Comparison of ENCODE assay signal across 8 cellular contexts in the genomic region with DNA sequence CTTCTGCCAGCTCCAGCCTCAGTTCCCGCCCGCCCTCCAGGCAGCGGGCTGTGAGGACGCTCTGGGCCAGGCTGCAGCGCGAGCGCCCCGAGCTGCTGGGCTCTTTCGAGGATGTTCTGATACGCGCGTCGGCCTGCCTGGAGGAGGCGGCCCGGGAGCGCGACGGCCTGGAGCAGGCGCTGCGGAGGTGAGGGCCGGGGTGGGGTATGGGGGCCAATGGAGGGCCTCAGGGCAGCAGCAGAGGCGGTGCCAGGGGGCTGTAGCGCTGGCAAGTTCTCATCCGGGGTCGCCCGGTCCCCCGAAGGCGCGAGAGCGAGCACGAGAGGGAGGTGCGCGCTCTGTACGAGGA. TPM values are rescaled to one million over a fixed set of nuclear protein-coding genes. Genes with fewer than 3 reads are reported as not detected.
DNase-seq lines count a peak whose midpoint lies in the region; ATAC-seq and TF ChIP-seq lines count a peak whose summit lies in the region.

No MANE protein-coding gene starts in this region.

- H3K36me3 Mint-ChIP-seq in activated CD4-positive, alpha-beta T cell treated with anti-CD3 and anti-CD28 coated beads, Interleukin-2, amount 10 ng/mL, durations not matched to agents 24 days and 14 days (ENCODE audit: low read depth), result peaks cover 4% of the 10 kb centered on the region
- H3K36me3 Mint-ChIP-seq in activated CD4-positive, alpha-beta T cell treated with anti-CD3 and anti-CD28 coated beads for 36 hours (ENCODE audit: low read depth), result peaks cover 3% of the 10 kb centered on the region

- in situ Hi-C loops in astrocyte of the spinal cord (cut with HindIII; ENCODE audit: low sequenced_read_pairs), result no loop called here
- in situ Hi-C loops in GM13977 (cut with MboI; ENCODE audit: low pct_unique_long_range_greater_than_20kb, low sequenced_read_pairs, unreplicated experiment), result no loop called here

- intact Hi-C loops in activated CD4-positive, alpha-beta T cell treated with anti-CD3 and anti-CD28 coated beads, Interleukin-2, amount 10 ng/mL, durations not matched to agents 24 days and 14 days (cut with micrococcal nuclease), result no loop called here
- intact Hi-C loops in activated CD4-positive, alpha-beta T cell treated with anti-CD3 and anti-CD28 coated beads for 36 hours (cut with DNase I, micrococcal nuclease), result loop anchor here in 1 of 2 experiments (1.0 to 5.0 kb wide), 2 partner anchors 10 to 432 kb away; no protein-coding TSS in a partner anchor
- intact Hi-C loops in lower lobe of right lung (cut with DNase I) (no loop called here), tibial artery (cut with DNase I; ENCODE audit: low total_unique reads) (no loop called here)

- H3K36me3 ChIP-seq in lower lobe of right lung (peaks cover 8% of the 10 kb centered on the region), tibial artery (peaks cover 10 to 11% (median 11%) of the 10 kb centered on the region in 3 donors)

- peak overlapping the region; percentile 86 for H3K27ac ChIP-seq in lower lobe of right lung
- peak overlapping the region in 1 of 2 donors; percentile 41 for H3K27ac ChIP-seq in tibial artery

- no peaks in the 10 kb centered on the region for H3K9me3 Mint-ChIP-seq in activated CD4-positive, alpha-beta T cell treated with anti-CD3 and anti-CD28 coated beads, Interleukin-2, amount 10 ng/mL, durations not matched to agents 24 days and 14 days
- no peaks in the 10 kb centered on the region for H3K9me3 Mint-ChIP-seq in activated CD4-positive, alpha-beta T cell treated with anti-CD3 and anti-CD28 coated beads for 36 hours (ENCODE audit: low read depth)

- H3K9me3 ChIP-seq in lower lobe of right lung (no peaks in the 10 kb centered on the region), tibial artery (no peaks in the 10 kb centered on the region)

- TF ChIP-seq CTCF in astrocyte of the spinal cord (IDR thresholded peaks at IDR 0.05; ENCODE audit: low read depth, low read length) (no peak), lower lobe of right lung (IDR thresholded peaks at IDR 0.05) (no peak), tibial artery (IDR thresholded peaks at IDR 0.05) (no peak), GM13977 (IDR thresholded peaks at IDR 0.05; ENCODE audit: extremely low read depth, insufficient read depth, missing control alignments) (no peak)

- CTCF ChIA-PET in activated CD4-positive, alpha-beta T cell treated with anti-CD3 and anti-CD28 coated beads for 36 hours (lab: Charles Lee), result interaction anchor here (1.6 kb wide), 1 partner anchor 11 kb away, joined by 5 read pairs; no protein-coding TSS in a partner anchor

- H3K4me1 ChIP-seq in lower lobe of right lung (peaks cover 86% of the 10 kb centered on the region), tibial artery (peaks cover 0 to 88% (median 67%) of the 10 kb centered on the region in 4 donors)

- H3K27me3 ChIP-seq in lower lobe of right lung (ENCODE audit: low read depth), result no peaks in the 10 kb centered on the region
- peaks cover 0 to 71% of the 10 kb centered on the region in 2 donors for H3K27me3 ChIP-seq in tibial artery

- H3K4me1 Mint-ChIP-seq in activated CD4-positive, alpha-beta T cell treated with anti-CD3 and anti-CD28 coated beads, Interleukin-2, amount 10 ng/mL, durations not matched to agents 24 days and 14 days, result peaks cover 32% of the 10 kb centered on the region
- peaks cover 38% of the 10 kb centered on the region for H3K4me1 Mint-ChIP-seq in activated CD4-positive, alpha-beta T cell treated with anti-CD3 and anti-CD28 coated beads for 36 hours

- no peak for ATAC-seq in activated CD4-positive, alpha-beta T cell treated with anti-CD3 and anti-CD28 coated beads for 36 hours
- ATAC-seq in lower lobe of right lung, result no peak
- no peak for ATAC-seq in GM19023 (IDR thresholded peaks at IDR 0.05; ENCODE audit: unreplicated experiment)

- POLR2A ChIA-PET in activated CD4-positive, alpha-beta T cell treated with anti-CD3 and anti-CD28 coated beads for 36 hours (lab: Charles Lee), result interaction anchor here (0.9 kb wide), 1 partner anchor 9 kb away, joined by 3 read pairs; no protein-coding TSS in a partner anchor

- no peak overlapping the region for H3K27ac Mint-ChIP-seq in activated CD4-positive, alpha-beta T cell treated with anti-CD3 and anti-CD28 coated beads, Interleukin-2, amount 10 ng/mL, durations not matched to agents 24 days and 14 days
- no peak overlapping the region for H3K27ac Mint-ChIP-seq in activated CD4-positive, alpha-beta T cell treated with anti-CD3 and anti-CD28 coated beads for 36 hours

- H3K4me3 Mint-ChIP-seq in activated CD4-positive, alpha-beta T cell treated with anti-CD3 and anti-CD28 coated beads, Interleukin-2, amount 10 ng/mL, durations not matched to agents 24 days and 14 days, result peak overlapping the region; percentile 55
- H3K4me3 Mint-ChIP-seq in activated CD4-positive, alpha-beta T cell treated with anti-CD3 and anti-CD28 coated beads for 36 hours, result no peak overlapping the region

- H3K4me3 ChIP-seq in astrocyte of the spinal cord (ENCODE audit: low read depth, low read length) (peak overlapping the region; percentile 43), lower lobe of right lung (peak overlapping the region; percentile 58), tibial artery (peak overlapping the region; percentile 41)

- H3K27me3 Mint-ChIP-seq in activated CD4-positive, alpha-beta T cell treated with anti-CD3 and anti-CD28 coated beads, Interleukin-2, amount 10 ng/mL, durations not matched to agents 24 days and 14 days, result peaks cover 44% of the 10 kb centered on the region
- H3K27me3 Mint-ChIP-seq in activated CD4-positive, alpha-beta T cell treated with anti-CD3 and anti-CD28 coated beads for 36 hours, result peaks cover 34% of the 10 kb centered on the region

- DNase-seq in activated CD4-positive, alpha-beta T cell treated with anti-CD3 and anti-CD28 coated beads, Interleukin-2, amount 10 ng/mL, durations not matched to agents 24 days and 14 days, result peak; percentile 70
- DNase-seq in activated CD4-positive, alpha-beta T cell treated with anti-CD3 and anti-CD28 coated beads for 36 hours, result no peak
- DNase-seq in astrocyte of the spinal cord (ENCODE audit: low read depth, low spot score) (no peak), lower lobe of right lung (no peak), tibial artery (no peak), SK-N-DZ (ENCODE audit: low spot score) (no peak), GM13977 (ENCODE audit: low spot score) (no peak)

RNA-seq across cellular contexts. Expression of gene CRACR2B, which starts 2.2 kb away (rescaled TPM):
- 1.5 and 3.0 TPM in 2 replicates for total RNA-seq in activated CD4-positive, alpha-beta T cell treated with anti-CD3 and anti-CD28 coated beads, Interleukin-2, amount 10 ng/mL, durations not matched to agents 24 days and 14 days
- total RNA-seq in activated CD4-positive, alpha-beta T cell treated with anti-CD3 and anti-CD28 coated beads for 36 hours, result under 1 TPM; 0.33 to 0.50 TPM
- total RNA-seq in lower lobe of right lung, result 43.6 TPM
- 25.4 and 33.1 TPM in 2 replicates for polyA plus RNA-seq in SK-N-DZ (2014; cell fraction: cytosol; rRNA removed)
- polyA plus RNA-seq in SK-N-DZ (2014; cell fraction: nucleus; rRNA removed), result 281 and 344 TPM in 2 replicates

RNA-seq across cellular contexts. Expression of gene CD151, which starts 2.8 kb away (rescaled TPM):
- total RNA-seq in activated CD4-positive, alpha-beta T cell treated with anti-CD3 and anti-CD28 coated beads, Interleukin-2, amount 10 ng/mL, durations not matched to agents 24 days and 14 days, result 81.0 and 87.3 TPM in 2 replicates
- total RNA-seq in activated CD4-positive, alpha-beta T cell treated with anti-CD3 and anti-CD28 coated beads for 36 hours, result 10 to 100 TPM; 36.8 to 38.6 TPM
- 387 TPM for total RNA-seq in lower lobe of right lung
- polyA plus RNA-seq in SK-N-DZ (2014; cell fraction: cytosol; rRNA removed), result 190 and 218 TPM in 2 replicates
- 299 and 307 TPM in 2 replicates for polyA plus RNA-seq in SK-N-DZ (2014; cell fraction: nucleus; rRNA removed)

RNA-seq across cellular contexts. Expression of gene PNPLA2, which starts 11.2 kb away (rescaled TPM):
- 55.0 and 56.4 TPM in 2 replicates for total RNA-seq in activated CD4-positive, alpha-beta T cell treated with anti-CD3 and anti-CD28 coated beads, Interleukin-2, amount 10 ng/mL, durations not matched to agents 24 days and 14 days
- total RNA-seq in activated CD4-positive, alpha-beta T cell treated with anti-CD3 and anti-CD28 coated beads for 36 hours, result 10 to 100 TPM; 24.7 to 26.2 TPM
- total RNA-seq in lower lobe of right lung, result 137 TPM
- polyA plus RNA-seq in SK-N-DZ (2014; cell fraction: cytosol; rRNA removed), result 23.7 and 25.9 TPM in 2 replicates
- polyA plus RNA-seq in SK-N-DZ (2014; cell fraction: nucleus; rRNA removed), result 119 and 135 TPM in 2 replicates

RNA-seq across cellular contexts. Expression of gene POLR2L, which starts 12.4 kb away (rescaled TPM):
- 113 and 117 TPM in 2 replicates for total RNA-seq in activated CD4-positive, alpha-beta T cell treated with anti-CD3 and anti-CD28 coated beads, Interleukin-2, amount 10 ng/mL, durations not matched to agents 24 days and 14 days
- 10 to 100 TPM; 74.6 to 79.4 TPM for total RNA-seq in activated CD4-positive, alpha-beta T cell treated with anti-CD3 and anti-CD28 coated beads for 36 hours
- total RNA-seq in lower lobe of right lung, result 127 TPM
- polyA plus RNA-seq in SK-N-DZ (2014; cell fraction: cytosol; rRNA removed), result 19.3 and 25.4 TPM in 2 replicates
- polyA plus RNA-seq in SK-N-DZ (2014; cell fraction: nucleus; rRNA removed), result 10.4 and 16.2 TPM in 2 replicates

RNA-seq across cellular contexts. Expression of gene TSPAN4, which starts 12.7 kb away (rescaled TPM):
- 14.8 and 15.1 TPM in 2 replicates for total RNA-seq in activated CD4-positive, alpha-beta T cell treated with anti-CD3 and anti-CD28 coated beads, Interleukin-2, amount 10 ng/mL, durations not matched to agents 24 days and 14 days
- total RNA-seq in activated CD4-positive, alpha-beta T cell treated with anti-CD3 and anti-CD28 coated beads for 36 hours, result 1 to 10 TPM; 5.2 to 6.0 TPM
- 140 TPM for total RNA-seq in lower lobe of right lung
- polyA plus RNA-seq in SK-N-DZ (2014; cell fraction: cytosol; rRNA removed), result 93.8 and 122 TPM in 2 replicates
- polyA plus RNA-seq in SK-N-DZ (2014; cell fraction: nucleus; rRNA removed), result 185 and 239 TPM in 2 replicates

Comparison
In these comparisons a context has a peak if more than half of its experiments do, and no peak if none do; other contexts are left out.
1. RNA of gene CRACR2B, which starts 2.2 kb away (total RNA-seq): 43.6 TPM in lower lobe of right lung (single experiment); 1.5 to 3.0 TPM in activated CD4-positive, alpha-beta T cell treated with anti-CD3 and anti-CD28 coated beads, Interleukin-2, amount 10 ng/mL, durations not matched to agents 24 days and 14 days and 0.33 to 0.50 TPM in activated CD4-positive, alpha-beta T cell treated with anti-CD3 and anti-CD28 coated beads for 36 hours; every median in the first group is over 10 times any median in the second.
2. Peak in every context shown above with its lines, with median percentiles within 50 percentile points of each other: H3K4me3 ChIP-seq.